ENCODE assay signal across 28 cellular contexts in the genomic region with DNA sequence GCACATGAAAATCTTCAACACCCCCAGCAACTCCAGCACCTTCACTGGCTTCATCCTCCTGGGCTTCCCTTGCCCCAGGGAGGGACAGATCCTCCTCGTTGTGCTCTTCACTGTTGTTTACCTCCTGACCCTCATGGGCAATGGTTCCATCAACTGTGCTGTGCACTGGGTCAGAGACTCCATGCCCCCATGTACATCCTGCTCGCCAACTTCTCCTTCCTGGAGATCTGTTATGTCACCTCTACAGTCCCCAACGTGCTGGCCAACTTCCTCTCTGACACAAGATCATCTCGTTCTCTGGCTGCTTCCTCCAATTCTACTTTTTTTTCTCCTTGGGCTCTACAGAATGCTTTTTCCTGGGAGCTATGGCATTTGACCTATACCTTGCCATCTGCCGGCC. TPM values are rescaled to one million over a fixed set of nuclear protein-coding genes. Genes with fewer than 3 reads are reported as not detected.
DNase-seq lines count a peak whose midpoint lies in the region; ATAC-seq and TF ChIP-seq lines count a peak whose summit lies in the region.
"Had no signal": no experiment of that assay in that cellular context is flagged by ENCODE, and none has a peak within 500 bp of the region (broad histone marks: within the 10 kb centered on the region; RNA-seq: fewer than 3 reads in every experiment).

No MANE protein-coding gene starts in this region.

- no peak for TF ChIP-seq CTCF in upper lobe of right lung (IDR thresholded peaks at IDR 0.05)

- DNase-seq in Right ventricle myocardium superior (peak; percentile 41), cardiac septum (ENCODE audit: low spot score) (no peak), SKM-1 treated with dmso at 0.1 percent for 144 hours (lab: John Stamatoyannopoulos, UW; ENCODE audit: unreplicated experiment) (peak; percentile 61), left ventricle myocardium superior (peak; percentile 29), upper lobe of right lung (no peak), GDM1 (lab: John Stamatoyannopoulos, UW) (no peak), DMS79 treated with DMSO at 0.1 percent for 48 hours (lab: John Stamatoyannopoulos, UW) (no peak)
- DNase-seq: activated B cell treated with CpG ODN at 0.5 μM for 24 hours; activated CD4-positive, alpha-beta memory T cell treated with anti-CD3 and anti-CD28 coated beads, Interleukin-2, amount 10 ng/mL, durations not matched to agents 7 days and 5 days; activated naive CD4-positive, alpha-beta T cell treated with anti-CD3 and anti-CD28 coated beads for 36 hours; DMS 273 treated with DMSO at 0.1 percent for 48 hours; dorsolateral prefrontal cortex; GM23248; immature natural killer cell; Karpas-422; NCI-H1105 treated with DMSO at 0.1 percent for 48 hours; NCI-H524 treated with DMSO at 0.1 percent for 48 hours; SHP77 treated with DMSO at 0.1 percent for 48 hours; stimulated activated CD8-positive, alpha-beta memory T cell treated with anti-CD3 and anti-CD28 coated beads, Interleukin-4, amount 100 ng/mL, for 48 hours had no signal

- H3K36me3 ChIP-seq in upper lobe of right lung: no peaks in the 10 kb centered on the region
- H3K36me3 ChIP-seq: BLaER1, cardiac muscle cell, neutrophil had no signal

- no peak overlapping the region for H3K27ac ChIP-seq in upper lobe of right lung
- H3K27ac ChIP-seq: BLaER1, cardiac muscle cell, GM23248, neutrophil had no signal

- H3K9me3 ChIP-seq in upper lobe of right lung: no peaks in the 10 kb centered on the region
- H3K9me3 ChIP-seq: BLaER1, neutrophil had no signal

- H3K4me1 ChIP-seq in upper lobe of right lung: no peaks in the 10 kb centered on the region
- H3K4me1 ChIP-seq: BLaER1 had no signal

- intact Hi-C loops in Right ventricle myocardium superior (cut with DNase I): no loop called here
- intact Hi-C loops in cardiac septum (cut with DNase I): no loop called here
- intact Hi-C loops in left ventricle myocardium superior (cut with micrococcal nuclease): no loop called here
- intact Hi-C loops in upper lobe of right lung (cut with DNase I): no loop called here

- no peaks in the 10 kb centered on the region for H3K27me3 ChIP-seq in upper lobe of right lung
- H3K27me3 ChIP-seq: BLaER1, cardiac muscle cell, neutrophil had no signal

- no peak overlapping the region for H3K4me3 ChIP-seq in upper lobe of right lung
- H3K4me3 ChIP-seq: BLaER1, cardiac muscle cell, dorsolateral prefrontal cortex, GM23248 had no signal

- ATAC-seq in Right ventricle myocardium superior (ENCODE audit: poor library complexity) (peak; percentile 75), left ventricle myocardium superior (peak; percentile 71), upper lobe of right lung (peak; percentile 92), GM21825 (IDR thresholded peaks at IDR 0.05; ENCODE audit: unreplicated experiment) (no peak)

RNA-seq across cellular contexts. Expression of a gene that starts 11.5 kb away (rescaled TPM):
- total RNA-seq in Right ventricle myocardium superior: not detected
- not detected for total RNA-seq in cardiac septum
- not detected for total RNA-seq in left ventricle myocardium superior
- not detected for total RNA-seq in upper lobe of right lung
- total RNA-seq: A172; activated B cell treated with CpG ODN at 0.5 μM for 24 hours; activated CD4-positive, alpha-beta memory T cell treated with anti-CD3 and anti-CD28 coated beads, Interleukin-2, amount 10 ng/mL, durations not matched to agents 7 days and 5 days; activated naive CD4-positive, alpha-beta T cell treated with anti-CD3 and anti-CD28 coated beads for 36 hours; cardiac muscle cell; dorsolateral prefrontal cortex; fibroblast of villous mesenchyme; G401; GM23248; HT-29; lower leg skin had no signal

RNA-seq across cellular contexts. Expression of a gene that starts 40.6 kb away (rescaled TPM):
- not detected for total RNA-seq in Right ventricle myocardium superior
- total RNA-seq in cardiac septum: not detected
- not detected for total RNA-seq in left ventricle myocardium superior
- not detected for total RNA-seq in upper lobe of right lung
- total RNA-seq: A172; activated B cell treated with CpG ODN at 0.5 μM for 24 hours; activated CD4-positive, alpha-beta memory T cell treated with anti-CD3 and anti-CD28 coated beads, Interleukin-2, amount 10 ng/mL, durations not matched to agents 7 days and 5 days; activated naive CD4-positive, alpha-beta T cell treated with anti-CD3 and anti-CD28 coated beads for 36 hours; cardiac muscle cell; fibroblast of villous mesenchyme; G401; GM23248; HT-29; lower leg skin had no signal

RNA-seq across cellular contexts. Expression of a gene that starts 44.3 kb away (rescaled TPM):
- total RNA-seq in Right ventricle myocardium superior (not detected), cardiac septum (not detected), left ventricle myocardium superior (not detected), upper lobe of right lung (not detected)
- total RNA-seq: A172; activated B cell treated with CpG ODN at 0.5 μM for 24 hours; activated CD4-positive, alpha-beta memory T cell treated with anti-CD3 and anti-CD28 coated beads, Interleukin-2, amount 10 ng/mL, durations not matched to agents 7 days and 5 days; activated naive CD4-positive, alpha-beta T cell treated with anti-CD3 and anti-CD28 coated beads for 36 hours; cardiac muscle cell; dorsolateral prefrontal cortex; fibroblast of villous mesenchyme; G401; GM23248; HT-29; lower leg skin had no signal

RNA-seq across cellular contexts. Expression of a gene that starts 49.6 kb away (rescaled TPM):
- not detected for total RNA-seq in Right ventricle myocardium superior
- total RNA-seq in cardiac septum: not detected
- not detected for total RNA-seq in left ventricle myocardium superior
- not detected for total RNA-seq in upper lobe of right lung
- total RNA-seq: A172; activated B cell treated with CpG ODN at 0.5 μM for 24 hours; activated CD4-positive, alpha-beta memory T cell treated with anti-CD3 and anti-CD28 coated beads, Interleukin-2, amount 10 ng/mL, durations not matched to agents 7 days and 5 days; activated naive CD4-positive, alpha-beta T cell treated with anti-CD3 and anti-CD28 coated beads for 36 hours; cardiac muscle cell; dorsolateral prefrontal cortex; fibroblast of villous mesenchyme; G401; GM23248; HT-29; lower leg skin had no signal

RNA-seq across cellular contexts. Expression of a gene that starts 59.9 kb away (rescaled TPM):
- not detected for total RNA-seq in Right ventricle myocardium superior
- not detected for total RNA-seq in cardiac septum
- total RNA-seq in left ventricle myocardium superior: not detected
- total RNA-seq in upper lobe of right lung: not detected
- total RNA-seq: A172; activated B cell treated with CpG ODN at 0.5 μM for 24 hours; activated CD4-positive, alpha-beta memory T cell treated with anti-CD3 and anti-CD28 coated beads, Interleukin-2, amount 10 ng/mL, durations not matched to agents 7 days and 5 days; activated naive CD4-positive, alpha-beta T cell treated with anti-CD3 and anti-CD28 coated beads for 36 hours; cardiac muscle cell; dorsolateral prefrontal cortex; fibroblast of villous mesenchyme; G401; GM23248; HT-29; lower leg skin had no signal

Comparison
In these comparisons a context has a peak if more than half of its experiments do, and no peak if none do; other contexts are left out.
1. DNase-seq: peak in Right ventricle myocardium superior (single experiment), SKM-1 treated with dmso at 0.1 percent for 144 hours (single experiment) and left ventricle myocardium superior (single experiment); none in cardiac septum (single experiment), upper lobe of right lung (single experiment), GDM1 (single experiment) and DMS79 treated with DMSO at 0.1 percent for 48 hours (single experiment).